In genomic region chr19:39403331-39404312, GRCh38 we compare ENCODE assay signal across 9 cellular contexts. TPM values are rescaled to one million over a fixed set of nuclear protein-coding genes. Genes with fewer than 3 reads are reported as not detected.
A peak's percentile ranks its signal among the peaks of the same experiment; 100 is the strongest.
DNase-seq lines count a peak whose midpoint lies in the region; ATAC-seq, FAIRE-seq and TF ChIP-seq lines count a peak whose summit lies in the region.
"Had no signal": no experiment of that assay in that cellular context is flagged by ENCODE, and none has a peak within 500 bp of the region (broad histone marks: within the 10 kb centered on the region; RNA-seq: fewer than 3 reads in every experiment).

No MANE protein-coding gene starts in this region.

- no peak for ATAC-seq in HepG2

- no peaks in the 10 kb centered on the region for H3K27me3 ChIP-seq in CD8-positive, alpha-beta memory T cell (ENCODE audit: insufficient read depth, low read length, poor library complexity, severe bottlenecking)
- H3K27me3 ChIP-seq in colonic mucosa: no peaks in the 10 kb centered on the region
- no peaks in the 10 kb centered on the region; a peak in 1 of 5 replicates for H3K27me3 ChIP-seq in HepG2 (ENCODE audit: control insufficient read depth in 1 of 2, insufficient read depth in 2 of 2, low read length in 2 of 2)

- TF ChIP-seq EP300 in HepG2 (IDR thresholded peaks at IDR 0.05; ENCODE audit: low read depth in 2 of 2, low read length in 2 of 2): no peak
- TF ChIP-seq EP300 in HepG2 (CRISPR knock-in tag; IDR thresholded peaks at IDR 0.05; ENCODE audit: borderline replicate concordance): no peak

- peaks cover 17% of the 10 kb centered on the region; the same call in 1 of the 2 replicates for H4K20me1 ChIP-seq in HepG2 (ENCODE audit: insufficient read depth, low read length)

- CTCF ChIA-PET in CD8-positive, alpha-beta memory T cell (lab: Charles Lee): interaction anchor here (0.5 to 8.9 kb wide), 4 partner anchors 8 to 477 kb away, joined by 3 to 207 read pairs (median 4); partner anchors contain the start of genes MED29, PAF1 and PLEKHG2
- CTCF ChIA-PET in activated CD4-positive, alpha-beta T cell treated with anti-CD3 and anti-CD28 coated beads, Interleukin-2, amount 10 ng/mL, durations not matched to agents 7 days and 5 days (lab: Charles Lee): interaction anchor here (1.9 to 4.4 kb wide), 3 partner anchors 8 to 68 kb away, joined by 4 to 47 read pairs (median 11); partner anchors contain the start of genes GMFG, MED29, PAF1 and PLEKHG2
- CTCF ChIA-PET in HepG2 (lab: Yijun Ruan, JAX; ENCODE audit: low intra/inter-chr PET ratio, low total read pairs): no interaction called here

- intact Hi-C loops in colonic mucosa (cut with DNase I): no loop called here
- intact Hi-C loops in HepG2 (cut with micrococcal nuclease; ENCODE audit: unreplicated experiment): loop anchor here (5.0 kb wide), 1 partner anchor 1039 kb away; the partner anchor contains the start of gene SERTAD3

- H3K4me3 Mint-ChIP-seq in CD8-positive, alpha-beta memory T cell: peak overlapping the region; percentile 77 to 89 (median 80)
- peak overlapping the region; percentile 76 for H3K4me3 Mint-ChIP-seq in activated CD4-positive, alpha-beta T cell treated with anti-CD3 and anti-CD28 coated beads, Interleukin-2, amount 10 ng/mL, durations not matched to agents 7 days and 5 days

- no peaks in the 10 kb centered on the region for H3K9me3 ChIP-seq in CD8-positive, alpha-beta memory T cell (ENCODE audit: low read length)
- H3K9me3 ChIP-seq in colonic mucosa (no peaks in the 10 kb centered on the region), HepG2 (ENCODE audit: low read length) (no peaks in the 10 kb centered on the region)

- H3K4me1 ChIP-seq in CD8-positive, alpha-beta memory T cell (ENCODE audit: insufficient read depth, low read length): peaks cover 74% of the 10 kb centered on the region
- H3K4me1 ChIP-seq in colonic mucosa (peaks cover 18% of the 10 kb centered on the region), HepG2 (ENCODE audit: insufficient read depth, low read length) (peaks cover 68% of the 10 kb centered on the region)

- TF ChIP-seq RAD21 in HepG2 (CRISPR knock-in tag; IDR thresholded peaks at IDR 0.05): no peak

- peaks cover 9 to 25% (median 9%) of the 10 kb centered on the region in 3 donors for H3K36me3 Mint-ChIP-seq in CD8-positive, alpha-beta memory T cell
- peaks cover 31% of the 10 kb centered on the region for H3K36me3 Mint-ChIP-seq in activated CD4-positive, alpha-beta T cell treated with anti-CD3 and anti-CD28 coated beads, Interleukin-2, amount 10 ng/mL, durations not matched to agents 7 days and 5 days (ENCODE audit: low read depth)

- FAIRE-seq in H54 (lab: Jason Lieb, UNC) (no peak), HepG2 (lab: Jason Lieb, UNC) (no peak)
- FAIRE-seq: colon had no signal

- no peak overlapping the region for H2AFZ ChIP-seq in HepG2 (ENCODE audit: low read length)

- in situ Hi-C loops in HepG2 (cut with HindIII; ENCODE audit: extremely low pct_ligation_motif_present, low pct_unique_long_range_greater_than_20kb): no loop called here

- H3K4me3 ChIP-seq in CD8-positive, alpha-beta memory T cell (ENCODE audit: low read length): peak overlapping the region; percentile 87
- H3K4me3 ChIP-seq in colonic mucosa (peak overlapping the region; percentile 34), HepG2 (replicated peaks in 1 of 3; ENCODE audit: insufficient read depth in 1 of 3, low read depth in 2 of 3, low read length in 3 of 3) (no peak overlapping the region)

- POLR2A ChIA-PET in CD8-positive, alpha-beta memory T cell (lab: Charles Lee): interaction anchor here (1.0 to 1.8 kb wide), 4 partner anchors 9 to 32 kb away, joined by 4 to 6 read pairs (median 5); partner anchors contain the start of genes MED29, PAF1, PLEKHG2 and RPS16
- POLR2A ChIA-PET in activated CD4-positive, alpha-beta T cell treated with anti-CD3 and anti-CD28 coated beads, Interleukin-2, amount 10 ng/mL, durations not matched to agents 7 days and 5 days (lab: Charles Lee): interaction anchor here (0.7 kb wide), 1 partner anchor 552 kb away, joined by 3 read pairs; no protein-coding TSS in a partner anchor
- POLR2A ChIA-PET in HepG2 (lab: Yijun Ruan, JAX): interaction anchor here (5.8 kb wide), 1 partner anchor 12 kb away, joined by 43 read pairs; the partner anchor contains the start of genes MED29 and PAF1

- 92% methylated on average over 29 of the region's 43 CpGs for WGBS in HepG2 (ENCODE audit: low lambda C conversion rate)

- H3K9ac ChIP-seq in colonic mucosa (ENCODE audit: low read depth in 2 of 2, low read length in 2 of 2) (peak overlapping the region; percentile 88 to 96), HepG2 (ENCODE audit: insufficient read depth, low read depth, low read length) (0 out of 2 replicates have a peak overlapping the region, but pooled peaks have one; percentile 24)

- no peak overlapping the region for H3K4me2 ChIP-seq in HepG2 (ENCODE audit: low read depth, low read length)

- H3K79me2 ChIP-seq in HepG2 (ENCODE audit: insufficient read depth, low read length): peaks cover 19% of the 10 kb centered on the region

- 0 out of 2 replicates have a peak, but pooled peaks have one; percentile 2 for TF ChIP-seq POLR2A in H54 (IDR thresholded peaks at IDR 0.05; ENCODE audit: low read depth, low read length)
- TF ChIP-seq POLR2A in HepG2 (IDR thresholded peaks at IDR 0.05; ENCODE audit: insufficient read depth in 1 of 2, low read depth in 2 of 2, low read length in 2 of 2): no peak

- no peak for TF ChIP-seq CTCF in colonic mucosa (IDR thresholded peaks at IDR 0.05)
- no peak for TF ChIP-seq CTCF in HepG2 (CRISPR knock-in tag; IDR thresholded peaks at IDR 0.05)

- BruUV-seq in HepG2 (replicated peaks; lab: Mats Ljungman, UMichigan): no TSS peak

- peak overlapping the region; percentile 99 for H3K27ac ChIP-seq in CD8-positive, alpha-beta memory T cell (ENCODE audit: low read depth, low read length)
- H3K27ac ChIP-seq in colonic mucosa (peak overlapping the region; percentile 100), HepG2 (ENCODE audit: extremely low read length, insufficient read depth, low read length) (peak overlapping the region; percentile 98)

- H3K4me1 Mint-ChIP-seq in CD8-positive, alpha-beta memory T cell: peaks cover 49 to 76% (median 64%) of the 10 kb centered on the region in 3 donors
- H3K4me1 Mint-ChIP-seq in activated CD4-positive, alpha-beta T cell treated with anti-CD3 and anti-CD28 coated beads, Interleukin-2, amount 10 ng/mL, durations not matched to agents 7 days and 5 days: peaks cover 67% of the 10 kb centered on the region

- DNase-seq in CD8-positive, alpha-beta memory T cell: peak; percentile 93 to 99 (median 98)
- DNase-seq in H54 (ENCODE audit: insufficient read length, low spot score) (peak; percentile 92), NCI-H460 (ENCODE audit: extremely low read depth, low read depth) (peak; percentile 91), colonic mucosa (peak; percentile 97), HepG2 (ENCODE audit: low spot score) (no peak), NCI-H345 (lab: John Stamatoyannopoulos, UW) (no peak)
- peak; percentile 91 for DNase-seq in activated CD4-positive, alpha-beta T cell treated with anti-CD3 and anti-CD28 coated beads, Interleukin-2, amount 10 ng/mL, durations not matched to agents 7 days and 5 days
- peak; percentile 97 for DNase-seq in stimulated activated CD4-positive, alpha-beta T cell treated with anti-CD3 and anti-CD28 coated beads, Interleukin-2, amount 100 ng/mL, for 24 hours

- H3K36me3 ChIP-seq in CD8-positive, alpha-beta memory T cell (ENCODE audit: insufficient read depth, low read length): peaks cover 11% of the 10 kb centered on the region
- H3K36me3 ChIP-seq in colonic mucosa (peaks cover 10% of the 10 kb centered on the region), HepG2 (replicated peaks in 1 of 2; ENCODE audit: control insufficient read depth in 1 of 2, insufficient read depth in 2 of 2, low read length in 2 of 2) (peaks cover 0 to 3% of the 10 kb centered on the region in 2 experiments; a peak in 1 of 5 replicates)

- peak overlapping the region; percentile 96 to 100 (median 99) for H3K27ac Mint-ChIP-seq in CD8-positive, alpha-beta memory T cell
- peak overlapping the region; percentile 96 for H3K27ac Mint-ChIP-seq in activated CD4-positive, alpha-beta T cell treated with anti-CD3 and anti-CD28 coated beads, Interleukin-2, amount 10 ng/mL, durations not matched to agents 7 days and 5 days

- peaks cover 0 to 12% (median 1%) of the 10 kb centered on the region in 5 donors for H3K9me3 Mint-ChIP-seq in CD8-positive, alpha-beta memory T cell
- H3K9me3 Mint-ChIP-seq in activated CD4-positive, alpha-beta T cell treated with anti-CD3 and anti-CD28 coated beads, Interleukin-2, amount 10 ng/mL, durations not matched to agents 7 days and 5 days: no peaks in the 10 kb centered on the region

- H3K27me3 Mint-ChIP-seq in CD8-positive, alpha-beta memory T cell: peaks cover 0 to 18% of the 10 kb centered on the region in 2 donors
- no peaks in the 10 kb centered on the region for H3K27me3 Mint-ChIP-seq in activated CD4-positive, alpha-beta T cell treated with anti-CD3 and anti-CD28 coated beads, Interleukin-2, amount 10 ng/mL, durations not matched to agents 7 days and 5 days

RNA-seq across cellular contexts. Expression of gene ZFP36, which starts 3.0 kb away (rescaled TPM):
- total RNA-seq in CD8-positive, alpha-beta memory T cell: 10 to 100 TPM; 32.8 to 36.4 TPM
- polyA plus RNA-seq in CD8-positive, alpha-beta memory T cell: 355 TPM
- 15.1 and 24.6 TPM in 2 replicates for total RNA-seq in NCI-H460 (2014; rRNA removed; shearing (Covaris generic))
- 9.3 TPM in 2 replicates for polyA plus RNA-seq in NCI-H460 (2014; cell fraction: nucleus; rRNA removed)
- total RNA-seq in activated CD4-positive, alpha-beta T cell treated with anti-CD3 and anti-CD28 coated beads, Interleukin-2, amount 10 ng/mL, durations not matched to agents 7 days and 5 days: 10 to 100 TPM; 92.5 to 93.4 TPM
- total RNA-seq in colonic mucosa: 100 to 1,000 TPM; 120 to 121 TPM
- 0.81 and 1.7 TPM in 2 replicates for total RNA-seq in HepG2 (2016; rRNA removed; fragmentation: Illumina TruSeq; extraction: Trizol)
- 1.2 and 1.4 TPM in 2 replicates for total RNA-seq in HepG2 (2016; cell fraction: cytosol; rRNA removed; fragmentation: Illumina TruSeq; extraction: Trizol; ENCODE audit: low read depth)
- 0.52 and 1.3 TPM in 2 replicates for total RNA-seq in HepG2 (2016; cell fraction: insoluble cytoplasmic fraction; rRNA removed; fragmentation: Illumina TruSeq; extraction: Trizol)
- 1.9 and 2.1 TPM in 2 replicates for total RNA-seq in HepG2 (2016; cell fraction: membrane; rRNA removed; fragmentation: Illumina TruSeq; extraction: Trizol)
- total RNA-seq in HepG2 (2016; cell fraction: nucleus; rRNA removed; fragmentation: Illumina TruSeq; extraction: Trizol): 1.1 and 2.6 TPM in 2 replicates
- 1.4 and 2.1 TPM in 2 replicates for polyA plus RNA-seq in HepG2 (2011; rRNA removed)
- polyA plus RNA-seq in HepG2 (2011; cell fraction: cytosol; rRNA removed): 2.1 TPM in 2 replicates
- polyA plus RNA-seq in HepG2 (2011; cell fraction: nucleus; rRNA removed): 10.8 and 12.7 TPM in 2 replicates
- 9.4 and 10.6 TPM in 2 replicates for polyA plus RNA-seq in HepG2 (2012)
- polyA plus RNA-seq in HepG2 (2016; cell fraction: cytosol; fragmentation: Illumina TruSeq; extraction: Trizol; ENCODE audit: low read depth): 1.1 and 1.3 TPM in 2 replicates
- polyA plus RNA-seq in HepG2 (2016; cell fraction: insoluble cytoplasmic fraction; fragmentation: Illumina TruSeq; extraction: Trizol; ENCODE audit: low read depth): 2.3 and 4.1 TPM in 2 replicates
- 1.9 and 2.8 TPM in 2 replicates for polyA plus RNA-seq in HepG2 (2016; cell fraction: membrane; fragmentation: Illumina TruSeq; extraction: Trizol; ENCODE audit: low read depth)
- 6.2 and 8.4 TPM in 2 replicates for polyA plus RNA-seq in HepG2 (2016; cell fraction: nucleus; fragmentation: Illumina TruSeq; extraction: Trizol; ENCODE audit: insufficient read depth, low read depth)
- 4.1 and 5.5 TPM in 2 replicates for polyA minus RNA-seq in HepG2 (2011; rRNA and poly(A)+ RNA removed; ENCODE audit: low replicate concordance)
- 7.8 and 9.2 TPM in 2 replicates for polyA minus RNA-seq in HepG2 (2011; cell fraction: cytosol; rRNA and poly(A)+ RNA removed)
- polyA minus RNA-seq in HepG2 (2011; cell fraction: nucleus; rRNA and poly(A)+ RNA removed): 4.1 and 6.0 TPM in 2 replicates

RNA-seq across cellular contexts. Expression of gene PLEKHG2, which starts 8.8 kb away (rescaled TPM):
- 10 to 100 TPM; 35.2 to 36.4 TPM for total RNA-seq in CD8-positive, alpha-beta memory T cell
- 4.0 TPM for polyA plus RNA-seq in CD8-positive, alpha-beta memory T cell
- total RNA-seq in NCI-H460 (2014; rRNA removed; shearing (Covaris generic)): 16.7 and 18.0 TPM in 2 replicates
- polyA plus RNA-seq in NCI-H460 (2014; cell fraction: nucleus; rRNA removed): 43.7 and 67.1 TPM in 2 replicates
- 10 to 100 TPM; 74.4 to 77.9 TPM for total RNA-seq in activated CD4-positive, alpha-beta T cell treated with anti-CD3 and anti-CD28 coated beads, Interleukin-2, amount 10 ng/mL, durations not matched to agents 7 days and 5 days
- total RNA-seq in colonic mucosa: 10 to 100 TPM in 1 of 2 donors, 1 to 10 TPM in 1; 8.0 to 10.4 TPM
- total RNA-seq in HepG2 (2016; rRNA removed; fragmentation: Illumina TruSeq; extraction: Trizol): 3.6 and 5.2 TPM in 2 replicates
- total RNA-seq in HepG2 (2016; cell fraction: cytosol; rRNA removed; fragmentation: Illumina TruSeq; extraction: Trizol; ENCODE audit: low read depth): 0.51 and 1.9 TPM in 2 replicates
- total RNA-seq in HepG2 (2016; cell fraction: insoluble cytoplasmic fraction; rRNA removed; fragmentation: Illumina TruSeq; extraction: Trizol): 3.1 and 4.0 TPM in 2 replicates
- 2.0 and 3.5 TPM in 2 replicates for total RNA-seq in HepG2 (2016; cell fraction: membrane; rRNA removed; fragmentation: Illumina TruSeq; extraction: Trizol)
- total RNA-seq in HepG2 (2016; cell fraction: nucleus; rRNA removed; fragmentation: Illumina TruSeq; extraction: Trizol): 6.8 TPM in 2 replicates
- polyA plus RNA-seq in HepG2 (2011; rRNA removed): 6.8 and 7.8 TPM in 2 replicates
- polyA plus RNA-seq in HepG2 (2011; cell fraction: cytosol; rRNA removed): 1.9 and 2.4 TPM in 2 replicates
- 30.6 and 32.3 TPM in 2 replicates for polyA plus RNA-seq in HepG2 (2011; cell fraction: nucleus; rRNA removed)
- 5.1 and 11.3 TPM in 2 replicates for polyA plus RNA-seq in HepG2 (2012)
- polyA plus RNA-seq in HepG2 (2016; cell fraction: cytosol; fragmentation: Illumina TruSeq; extraction: Trizol; ENCODE audit: low read depth): 0.75 and 1.5 TPM in 2 replicates
- polyA plus RNA-seq in HepG2 (2016; cell fraction: insoluble cytoplasmic fraction; fragmentation: Illumina TruSeq; extraction: Trizol; ENCODE audit: low read depth): 2.8 and 5.1 TPM in 2 replicates
- 2.6 and 3.5 TPM in 2 replicates for polyA plus RNA-seq in HepG2 (2016; cell fraction: membrane; fragmentation: Illumina TruSeq; extraction: Trizol; ENCODE audit: low read depth)
- 17.4 and 28.3 TPM in 2 replicates for polyA plus RNA-seq in HepG2 (2016; cell fraction: nucleus; fragmentation: Illumina TruSeq; extraction: Trizol; ENCODE audit: insufficient read depth, low read depth)
- 6.5 and 8.4 TPM in 2 replicates for polyA minus RNA-seq in HepG2 (2011; rRNA and poly(A)+ RNA removed; ENCODE audit: low replicate concordance)
- polyA minus RNA-seq in HepG2 (2011; cell fraction: cytosol; rRNA and poly(A)+ RNA removed): 6.3 and 8.3 TPM in 2 replicates
- 18.9 and 20.1 TPM in 2 replicates for polyA minus RNA-seq in HepG2 (2011; cell fraction: nucleus; rRNA and poly(A)+ RNA removed)

RNA-seq across cellular contexts. Expression of gene MED29, which starts 12.4 kb away (rescaled TPM):
- 10 to 100 TPM; 39.3 to 39.6 TPM for total RNA-seq in CD8-positive, alpha-beta memory T cell
- 56.8 TPM for polyA plus RNA-seq in CD8-positive, alpha-beta memory T cell
- total RNA-seq in NCI-H460 (2014; rRNA removed; shearing (Covaris generic)): 20.8 and 22.5 TPM in 2 replicates
- 13.2 and 20.9 TPM in 2 replicates for polyA plus RNA-seq in NCI-H460 (2014; cell fraction: nucleus; rRNA removed)
- 10 to 100 TPM; 34.9 to 40.1 TPM for total RNA-seq in activated CD4-positive, alpha-beta T cell treated with anti-CD3 and anti-CD28 coated beads, Interleukin-2, amount 10 ng/mL, durations not matched to agents 7 days and 5 days
- total RNA-seq in colonic mucosa (10 to 100 TPM; 22.8 to 37.5 TPM), HepG2 (2016; rRNA removed; fragmentation: Illumina TruSeq; extraction: Trizol) (14.0 and 18.1 TPM in 2 replicates)
- 3.3 and 3.4 TPM in 2 replicates for total RNA-seq in HepG2 (2016; cell fraction: cytosol; rRNA removed; fragmentation: Illumina TruSeq; extraction: Trizol; ENCODE audit: low read depth)
- 14.6 and 16.5 TPM in 2 replicates for total RNA-seq in HepG2 (2016; cell fraction: insoluble cytoplasmic fraction; rRNA removed; fragmentation: Illumina TruSeq; extraction: Trizol)
- total RNA-seq in HepG2 (2016; cell fraction: membrane; rRNA removed; fragmentation: Illumina TruSeq; extraction: Trizol): 8.2 and 8.3 TPM in 2 replicates
- 6.8 and 6.9 TPM in 2 replicates for total RNA-seq in HepG2 (2016; cell fraction: nucleus; rRNA removed; fragmentation: Illumina TruSeq; extraction: Trizol)
- polyA plus RNA-seq in HepG2 (2011; rRNA removed): 19.7 and 23.7 TPM in 2 replicates
- 23.2 and 27.9 TPM in 2 replicates for polyA plus RNA-seq in HepG2 (2011; cell fraction: cytosol; rRNA removed)
- polyA plus RNA-seq in HepG2 (2011; cell fraction: nucleus; rRNA removed): 16.6 and 20.4 TPM in 2 replicates
- polyA plus RNA-seq in HepG2 (2012): 12.2 and 13.4 TPM in 2 replicates
- 3.1 TPM in 2 replicates for polyA plus RNA-seq in HepG2 (2016; cell fraction: cytosol; fragmentation: Illumina TruSeq; extraction: Trizol; ENCODE audit: low read depth)
- 18.4 and 20.3 TPM in 2 replicates for polyA plus RNA-seq in HepG2 (2016; cell fraction: insoluble cytoplasmic fraction; fragmentation: Illumina TruSeq; extraction: Trizol; ENCODE audit: low read depth)
- polyA plus RNA-seq in HepG2 (2016; cell fraction: membrane; fragmentation: Illumina TruSeq; extraction: Trizol; ENCODE audit: low read depth): 6.3 and 7.9 TPM in 2 replicates
- 14.1 and 15.8 TPM in 2 replicates for polyA plus RNA-seq in HepG2 (2016; cell fraction: nucleus; fragmentation: Illumina TruSeq; extraction: Trizol; ENCODE audit: insufficient read depth, low read depth)
- polyA minus RNA-seq in HepG2 (2011; rRNA and poly(A)+ RNA removed; ENCODE audit: low replicate concordance): 44.1 and 48.3 TPM in 2 replicates
- polyA minus RNA-seq in HepG2 (2011; cell fraction: cytosol; rRNA and poly(A)+ RNA removed): 10.6 and 11.3 TPM in 2 replicates
- 10.1 and 13.1 TPM in 2 replicates for polyA minus RNA-seq in HepG2 (2011; cell fraction: nucleus; rRNA and poly(A)+ RNA removed)

RNA-seq across cellular contexts. Expression of gene PAF1, which starts 12.7 kb away (rescaled TPM):
- total RNA-seq in CD8-positive, alpha-beta memory T cell: 10 to 100 TPM; 44.6 to 46.9 TPM
- polyA plus RNA-seq in CD8-positive, alpha-beta memory T cell: 50.2 TPM
- 21.1 and 27.7 TPM in 2 replicates for total RNA-seq in NCI-H460 (2014; rRNA removed; shearing (Covaris generic))
- polyA plus RNA-seq in NCI-H460 (2014; cell fraction: nucleus; rRNA removed): 20.1 and 20.5 TPM in 2 replicates
- 10 to 100 TPM; 43.8 to 44.5 TPM for total RNA-seq in activated CD4-positive, alpha-beta T cell treated with anti-CD3 and anti-CD28 coated beads, Interleukin-2, amount 10 ng/mL, durations not matched to agents 7 days and 5 days
- total RNA-seq in colonic mucosa (10 to 100 TPM; 31.9 to 41.6 TPM), HepG2 (2016; rRNA removed; fragmentation: Illumina TruSeq; extraction: Trizol) (30.2 and 31.0 TPM in 2 replicates)
- 4.3 and 4.6 TPM in 2 replicates for total RNA-seq in HepG2 (2016; cell fraction: cytosol; rRNA removed; fragmentation: Illumina TruSeq; extraction: Trizol; ENCODE audit: low read depth)
- total RNA-seq in HepG2 (2016; cell fraction: insoluble cytoplasmic fraction; rRNA removed; fragmentation: Illumina TruSeq; extraction: Trizol): 25.2 and 33.6 TPM in 2 replicates
- 7.2 and 8.9 TPM in 2 replicates for total RNA-seq in HepG2 (2016; cell fraction: membrane; rRNA removed; fragmentation: Illumina TruSeq; extraction: Trizol)
- 17.1 and 20.6 TPM in 2 replicates for total RNA-seq in HepG2 (2016; cell fraction: nucleus; rRNA removed; fragmentation: Illumina TruSeq; extraction: Trizol)
- polyA plus RNA-seq in HepG2 (2011; rRNA removed): 30.3 and 31.1 TPM in 2 replicates
- 23.2 and 28.5 TPM in 2 replicates for polyA plus RNA-seq in HepG2 (2011; cell fraction: cytosol; rRNA removed)
- polyA plus RNA-seq in HepG2 (2011; cell fraction: nucleus; rRNA removed): 46.4 and 51.2 TPM in 2 replicates
- polyA plus RNA-seq in HepG2 (2012): 31.0 and 32.0 TPM in 2 replicates
- 4.2 and 4.5 TPM in 2 replicates for polyA plus RNA-seq in HepG2 (2016; cell fraction: cytosol; fragmentation: Illumina TruSeq; extraction: Trizol; ENCODE audit: low read depth)
- 45.7 and 53.2 TPM in 2 replicates for polyA plus RNA-seq in HepG2 (2016; cell fraction: insoluble cytoplasmic fraction; fragmentation: Illumina TruSeq; extraction: Trizol; ENCODE audit: low read depth)
- 7.1 and 7.8 TPM in 2 replicates for polyA plus RNA-seq in HepG2 (2016; cell fraction: membrane; fragmentation: Illumina TruSeq; extraction: Trizol; ENCODE audit: low read depth)
- 51.5 and 52.7 TPM in 2 replicates for polyA plus RNA-seq in HepG2 (2016; cell fraction: nucleus; fragmentation: Illumina TruSeq; extraction: Trizol; ENCODE audit: insufficient read depth, low read depth)
- polyA minus RNA-seq in HepG2 (2011; rRNA and poly(A)+ RNA removed; ENCODE audit: low replicate concordance): 32.5 and 51.4 TPM in 2 replicates
- polyA minus RNA-seq in HepG2 (2011; cell fraction: cytosol; rRNA and poly(A)+ RNA removed): 17.1 and 19.9 TPM in 2 replicates
- polyA minus RNA-seq in HepG2 (2011; cell fraction: nucleus; rRNA and poly(A)+ RNA removed): 30.1 and 33.9 TPM in 2 replicates

RNA-seq across cellular contexts. Expression of gene RPS16, which starts 32.1 kb away (rescaled TPM):
- total RNA-seq in CD8-positive, alpha-beta memory T cell: 1,000 to 10,000 TPM; 2,654 to 2,668 TPM
- polyA plus RNA-seq in CD8-positive, alpha-beta memory T cell: 1,795 TPM
- 541 and 944 TPM in 2 replicates for total RNA-seq in NCI-H460 (2014; rRNA removed; shearing (Covaris generic))
- polyA plus RNA-seq in NCI-H460 (2014; cell fraction: nucleus; rRNA removed): 43.3 and 118 TPM in 2 replicates
- total RNA-seq in activated CD4-positive, alpha-beta T cell treated with anti-CD3 and anti-CD28 coated beads, Interleukin-2, amount 10 ng/mL, durations not matched to agents 7 days and 5 days: 1,000 to 10,000 TPM; 2,465 to 3,009 TPM
- total RNA-seq in colonic mucosa (1,000 to 10,000 TPM; 1,698 to 1,720 TPM), HepG2 (2016; rRNA removed; fragmentation: Illumina TruSeq; extraction: Trizol) (488 and 790 TPM in 2 replicates)
- total RNA-seq in HepG2 (2016; cell fraction: cytosol; rRNA removed; fragmentation: Illumina TruSeq; extraction: Trizol; ENCODE audit: low read depth): 875 and 1,100 TPM in 2 replicates
- total RNA-seq in HepG2 (2016; cell fraction: insoluble cytoplasmic fraction; rRNA removed; fragmentation: Illumina TruSeq; extraction: Trizol): 524 and 648 TPM in 2 replicates
- total RNA-seq in HepG2 (2016; cell fraction: membrane; rRNA removed; fragmentation: Illumina TruSeq; extraction: Trizol): 1,389 and 1,434 TPM in 2 replicates
- 216 and 289 TPM in 2 replicates for total RNA-seq in HepG2 (2016; cell fraction: nucleus; rRNA removed; fragmentation: Illumina TruSeq; extraction: Trizol)
- 2,583 and 2,596 TPM in 2 replicates for polyA plus RNA-seq in HepG2 (2011; rRNA removed)
- polyA plus RNA-seq in HepG2 (2011; cell fraction: cytosol; rRNA removed): 6,196 and 9,335 TPM in 2 replicates
- polyA plus RNA-seq in HepG2 (2011; cell fraction: nucleus; rRNA removed): 2,074 and 2,083 TPM in 2 replicates
- 3,042 and 3,601 TPM in 2 replicates for polyA plus RNA-seq in HepG2 (2012)
- 3,994 and 4,562 TPM in 2 replicates for polyA plus RNA-seq in HepG2 (2016; cell fraction: cytosol; fragmentation: Illumina TruSeq; extraction: Trizol; ENCODE audit: low read depth)
- polyA plus RNA-seq in HepG2 (2016; cell fraction: insoluble cytoplasmic fraction; fragmentation: Illumina TruSeq; extraction: Trizol; ENCODE audit: low read depth): 2,744 and 2,812 TPM in 2 replicates
- polyA plus RNA-seq in HepG2 (2016; cell fraction: membrane; fragmentation: Illumina TruSeq; extraction: Trizol; ENCODE audit: low read depth): 5,655 and 5,989 TPM in 2 replicates
- 1,642 and 1,701 TPM in 2 replicates for polyA plus RNA-seq in HepG2 (2016; cell fraction: nucleus; fragmentation: Illumina TruSeq; extraction: Trizol; ENCODE audit: insufficient read depth, low read depth)
- polyA minus RNA-seq in HepG2 (2011; rRNA and poly(A)+ RNA removed; ENCODE audit: low replicate concordance): 2,434 and 2,985 TPM in 2 replicates
- 1,333 and 1,373 TPM in 2 replicates for polyA minus RNA-seq in HepG2 (2011; cell fraction: cytosol; rRNA and poly(A)+ RNA removed)
- 311 and 415 TPM in 2 replicates for polyA minus RNA-seq in HepG2 (2011; cell fraction: nucleus; rRNA and poly(A)+ RNA removed)

Comparison
In these comparisons a context has a peak if more than half of its experiments do, and no peak if none do; other contexts are left out.
1. DNase-seq: peak in CD8-positive, alpha-beta memory T cell (5 of 5), H54 (single experiment), NCI-H460 (single experiment), activated CD4-positive, alpha-beta T cell treated with anti-CD3 and anti-CD28 coated beads, Interleukin-2, amount 10 ng/mL, durations not matched to agents 7 days and 5 days (single experiment), colonic mucosa (single experiment) and stimulated activated CD4-positive, alpha-beta T cell treated with anti-CD3 and anti-CD28 coated beads, Interleukin-2, amount 100 ng/mL, for 24 hours (2 of 2); none in HepG2 (single experiment) and NCI-H345 (single experiment).
2. H3K4me3 ChIP-seq: peak in CD8-positive, alpha-beta memory T cell (single experiment) and colonic mucosa (single experiment); none in HepG2 (0 of 3).
3. Peak in every context shown above with its lines, with median percentiles within 50 percentile points of each other: H3K27ac ChIP-seq.